ENCODE assay signal across 8 cellular contexts in genomic region chr7:28958235-28958945, GRCh38. TPM values are rescaled to one million over a fixed set of nuclear protein-coding genes. Genes with fewer than 3 reads are reported as not detected.
DNase-seq lines count a peak whose midpoint lies in the region; ATAC-seq and TF ChIP-seq lines count a peak whose summit lies in the region.

Gene TRIL, minus strand, starts transcription at chr7:28958330. Its CDS starts 284 bp downstream, at chr7:28958046.

- H3K27ac Mint-ChIP-seq in activated CD8-positive, alpha-beta memory T cell treated with anti-CD3 and anti-CD28 coated beads, Interleukin-2, amount 10 ng/mL, durations not matched to agents 7 days and 5 days = peak within 1 kb of the TSS; percentile 56
- peak within 1 kb of the TSS; percentile 48 for H3K27ac Mint-ChIP-seq in activated T-helper 1 cell treated with anti-CD3 and anti-CD28 coated beads, Interleukin-12 subunit alpha, Interleukin-12 subunit beta, Interleukin-2, Interleukin-4 antibody, amounts not matched to agents 30 ng/mL and 10 ng/mL and 1 ng/mL, durations not matched to agents 14 hours and 24 hours and 36 hours
- no peak within 1 kb of the TSS for H3K27ac Mint-ChIP-seq in glutamatergic neuron (ENCODE audit: unreplicated experiment)
- H3K27ac Mint-ChIP-seq in nephron progenitor cell = no peak within 1 kb of the TSS

- H3K36me3 Mint-ChIP-seq in activated CD8-positive, alpha-beta memory T cell treated with anti-CD3 and anti-CD28 coated beads, Interleukin-2, amount 10 ng/mL, durations not matched to agents 7 days and 5 days = no peaks in the 10 kb centered on the region
- no peaks in the 10 kb centered on the region for H3K36me3 Mint-ChIP-seq in activated T-helper 1 cell treated with anti-CD3 and anti-CD28 coated beads, Interleukin-12 subunit alpha, Interleukin-12 subunit beta, Interleukin-2, Interleukin-4 antibody, amounts not matched to agents 30 ng/mL and 10 ng/mL and 1 ng/mL, durations not matched to agents 14 hours and 24 hours and 36 hours (ENCODE audit: low read depth)
- no peaks in the 10 kb centered on the region for H3K36me3 Mint-ChIP-seq in glutamatergic neuron (ENCODE audit: unreplicated experiment)
- H3K36me3 Mint-ChIP-seq in nephron progenitor cell (ENCODE audit: low read depth) = peaks cover 4% of the 10 kb centered on the region

- no peak for ATAC-seq in activated CD8-positive, alpha-beta memory T cell treated with anti-CD3 and anti-CD28 coated beads, Interleukin-2, amount 10 ng/mL, durations not matched to agents 7 days and 5 days
- no peak for ATAC-seq in HG02970 (IDR thresholded peaks at IDR 0.05; ENCODE audit: low FRiP score, unreplicated experiment)
- no peak for ATAC-seq in HG02571 (IDR thresholded peaks at IDR 0.05; ENCODE audit: unreplicated experiment)

- H3K27me3 Mint-ChIP-seq in activated CD8-positive, alpha-beta memory T cell treated with anti-CD3 and anti-CD28 coated beads, Interleukin-2, amount 10 ng/mL, durations not matched to agents 7 days and 5 days = peaks cover 76% of the 10 kb centered on the region
- peaks cover 47% of the 10 kb centered on the region for H3K27me3 Mint-ChIP-seq in activated T-helper 1 cell treated with anti-CD3 and anti-CD28 coated beads, Interleukin-12 subunit alpha, Interleukin-12 subunit beta, Interleukin-2, Interleukin-4 antibody, amounts not matched to agents 30 ng/mL and 10 ng/mL and 1 ng/mL, durations not matched to agents 14 hours and 24 hours and 36 hours (ENCODE audit: insufficient read depth)
- peaks cover 17% of the 10 kb centered on the region for H3K27me3 Mint-ChIP-seq in glutamatergic neuron (ENCODE audit: unreplicated experiment)
- peaks cover 21% of the 10 kb centered on the region for H3K27me3 Mint-ChIP-seq in nephron progenitor cell (ENCODE audit: low read depth, poor library complexity)

- intact Hi-C loops in activated T-helper 1 cell treated with anti-CD3 and anti-CD28 coated beads, Interleukin-12 subunit alpha, Interleukin-12 subunit beta, Interleukin-2, Interleukin-4 antibody, amounts not matched to agents 30 ng/mL and 10 ng/mL and 1 ng/mL, durations not matched to agents 14 hours and 24 hours and 36 hours (cut with micrococcal nuclease) = loop anchor here (1.0 to 10.0 kb wide), 5 partner anchors 36 to 1754 kb away; partner anchors contain the start of gene HOXA13

- DNase-seq in activated CD8-positive, alpha-beta memory T cell treated with anti-CD3 and anti-CD28 coated beads, Interleukin-2, amount 10 ng/mL, durations not matched to agents 7 days and 5 days = no peak
- no peak for DNase-seq in activated CD8-positive, alpha-beta memory T cell treated with anti-CD3 and anti-CD28 coated beads, Interleukin-2, amount 50 U/mL, for 4 hours
- no peak for DNase-seq in activated T-helper 1 cell treated with anti-CD3 and anti-CD28 coated beads, Interleukin-12 subunit alpha, Interleukin-12 subunit beta, Interleukin-2, Interleukin-4 antibody, amounts not matched to agents 30 ng/mL and 10 ng/mL and 1 ng/mL, durations not matched to agents 14 hours and 24 hours and 36 hours (ENCODE audit: low spot score)
- DNase-seq in glutamatergic neuron (peak; percentile 66), nephron progenitor cell (peak; percentile 69), NCI-H1694 treated with DMSO at 0.1 percent for 48 hours (lab: John Stamatoyannopoulos, UW) (no peak)

- peaks cover 10% of the 10 kb centered on the region for H3K4me1 Mint-ChIP-seq in activated CD8-positive, alpha-beta memory T cell treated with anti-CD3 and anti-CD28 coated beads, Interleukin-2, amount 10 ng/mL, durations not matched to agents 7 days and 5 days
- no peaks in the 10 kb centered on the region for H3K4me1 Mint-ChIP-seq in activated T-helper 1 cell treated with anti-CD3 and anti-CD28 coated beads, Interleukin-12 subunit alpha, Interleukin-12 subunit beta, Interleukin-2, Interleukin-4 antibody, amounts not matched to agents 30 ng/mL and 10 ng/mL and 1 ng/mL, durations not matched to agents 14 hours and 24 hours and 36 hours (ENCODE audit: low read depth)
- H3K4me1 Mint-ChIP-seq in glutamatergic neuron (ENCODE audit: low read depth, unreplicated experiment) = peaks cover 5% of the 10 kb centered on the region
- peaks cover 59% of the 10 kb centered on the region for H3K4me1 Mint-ChIP-seq in nephron progenitor cell

- TF ChIP-seq CTCF in glutamatergic neuron (IDR thresholded peaks at IDR 0.05; ENCODE audit: partially characterized antibody, unreplicated experiment) = no peak
- TF ChIP-seq CTCF in nephron progenitor cell (IDR thresholded peaks at IDR 0.05) = no peak

- H3K4me3 Mint-ChIP-seq in activated CD8-positive, alpha-beta memory T cell treated with anti-CD3 and anti-CD28 coated beads, Interleukin-2, amount 10 ng/mL, durations not matched to agents 7 days and 5 days = no peak within 1 kb of the TSS
- peak within 1 kb of the TSS; percentile 45 for H3K4me3 Mint-ChIP-seq in activated T-helper 1 cell treated with anti-CD3 and anti-CD28 coated beads, Interleukin-12 subunit alpha, Interleukin-12 subunit beta, Interleukin-2, Interleukin-4 antibody, amounts not matched to agents 30 ng/mL and 10 ng/mL and 1 ng/mL, durations not matched to agents 14 hours and 24 hours and 36 hours
- H3K4me3 Mint-ChIP-seq in glutamatergic neuron (ENCODE audit: unreplicated experiment) = peak within 1 kb of the TSS; percentile 82
- peak within 1 kb of the TSS; percentile 89 for H3K4me3 Mint-ChIP-seq in nephron progenitor cell

- CTCF ChIA-PET in activated CD8-positive, alpha-beta memory T cell treated with anti-CD3 and anti-CD28 coated beads, Interleukin-2, amount 10 ng/mL, durations not matched to agents 7 days and 5 days (lab: Charles Lee) = interaction anchor here (0.7 to 4.7 kb wide), 5 partner anchors 14 to 148 kb away, joined by 3 to 34 read pairs (median 14); no protein-coding TSS in a partner anchor

- no peaks in the 10 kb centered on the region for H3K9me3 Mint-ChIP-seq in activated CD8-positive, alpha-beta memory T cell treated with anti-CD3 and anti-CD28 coated beads, Interleukin-2, amount 10 ng/mL, durations not matched to agents 7 days and 5 days (ENCODE audit: low read depth)
- no peaks in the 10 kb centered on the region for H3K9me3 Mint-ChIP-seq in activated T-helper 1 cell treated with anti-CD3 and anti-CD28 coated beads, Interleukin-12 subunit alpha, Interleukin-12 subunit beta, Interleukin-2, Interleukin-4 antibody, amounts not matched to agents 30 ng/mL and 10 ng/mL and 1 ng/mL, durations not matched to agents 14 hours and 24 hours and 36 hours
- H3K9me3 Mint-ChIP-seq in glutamatergic neuron (ENCODE audit: unreplicated experiment) = peaks cover 6% of the 10 kb centered on the region
- H3K9me3 Mint-ChIP-seq in nephron progenitor cell = no peaks in the 10 kb centered on the region

RNA-seq across cellular contexts. Expression of gene TRIL, which starts in this region (rescaled TPM):
- total RNA-seq in activated CD8-positive, alpha-beta memory T cell treated with anti-CD3 and anti-CD28 coated beads, Interleukin-2, amount 10 ng/mL, durations not matched to agents 7 days and 5 days = under 1 TPM in 1 of 2 experiments, not detected in 1; 0.05 TPM
- total RNA-seq in activated T-helper 1 cell treated with anti-CD3 and anti-CD28 coated beads, Interleukin-12 subunit alpha, Interleukin-12 subunit beta, Interleukin-2, Interleukin-4 antibody, amounts not matched to agents 30 ng/mL and 10 ng/mL and 1 ng/mL, durations not matched to agents 14 hours and 24 hours and 36 hours = 0.39 and 0.41 TPM in 2 replicates
- 1.4 TPM for total RNA-seq in glutamatergic neuron (ENCODE audit: unreplicated experiment)

Comparison
In these comparisons a context has a peak if more than half of its experiments do, and no peak if none do; other contexts are left out.
1. DNase-seq: peak in glutamatergic neuron (single experiment) and nephron progenitor cell (single experiment); none in activated CD8-positive, alpha-beta memory T cell treated with anti-CD3 and anti-CD28 coated beads, Interleukin-2, amount 10 ng/mL, durations not matched to agents 7 days and 5 days (single experiment), activated CD8-positive, alpha-beta memory T cell treated with anti-CD3 and anti-CD28 coated beads, Interleukin-2, amount 50 U/mL, for 4 hours (single experiment), activated T-helper 1 cell treated with anti-CD3 and anti-CD28 coated beads, Interleukin-12 subunit alpha, Interleukin-12 subunit beta, Interleukin-2, Interleukin-4 antibody, amounts not matched to agents 30 ng/mL and 10 ng/mL and 1 ng/mL, durations not matched to agents 14 hours and 24 hours and 36 hours (single experiment) and NCI-H1694 treated with DMSO at 0.1 percent for 48 hours (single experiment).
2. H3K27ac Mint-ChIP-seq: peak in activated CD8-positive, alpha-beta memory T cell treated with anti-CD3 and anti-CD28 coated beads, Interleukin-2, amount 10 ng/mL, durations not matched to agents 7 days and 5 days (single experiment) and activated T-helper 1 cell treated with anti-CD3 and anti-CD28 coated beads, Interleukin-12 subunit alpha, Interleukin-12 subunit beta, Interleukin-2, Interleukin-4 antibody, amounts not matched to agents 30 ng/mL and 10 ng/mL and 1 ng/mL, durations not matched to agents 14 hours and 24 hours and 36 hours (single experiment); none in glutamatergic neuron (single experiment) and nephron progenitor cell (single experiment).